In genomic region chr1:3740752-3741151, GRCh38 we compare ENCODE assay signal across 34 cellular contexts. TPM values are rescaled to one million over a fixed set of nuclear protein-coding genes. Genes with fewer than 3 reads are reported as not detected.
"Had no signal": no experiment of that assay in that cellular context is flagged by ENCODE, and none has a peak within 500 bp of the region (broad histone marks: within the 10 kb centered on the region; RNA-seq: fewer than 3 reads in every experiment).

No MANE protein-coding gene starts in this region.

- H3K9me3 ChIP-seq: ascending aorta, MG63 had no signal

- H3K4me3 Mint-ChIP-seq: activated B cell treated with CpG ODN at 0.5 μM for 24 hours; activated CD4-positive, alpha-beta memory T cell treated with anti-CD3 and anti-CD28 coated beads for 36 hours; activated CD8-positive, alpha-beta memory T cell treated with anti-CD3 and anti-CD28 coated beads, Interleukin-2, amount 10 ng/mL, durations not matched to agents 7 days and 5 days; activated naive CD4-positive, alpha-beta T cell treated with anti-CD3 and anti-CD28 coated beads, Interleukin-2, amount 50 U/mL, for 24 hours; activated naive CD8-positive, alpha-beta T cell treated with anti-CD3 and anti-CD28 coated beads, Interleukin-2, amount 10 ng/mL, durations not matched to agents 7 days and 5 days; IgD-negative memory B cell had no signal

- H3K36me3 Mint-ChIP-seq: activated CD8-positive, alpha-beta memory T cell treated with anti-CD3 and anti-CD28 coated beads, Interleukin-2, amount 10 ng/mL, durations not matched to agents 7 days and 5 days; activated naive CD4-positive, alpha-beta T cell treated with anti-CD3 and anti-CD28 coated beads, Interleukin-2, amount 50 U/mL, for 24 hours; activated naive CD8-positive, alpha-beta T cell treated with anti-CD3 and anti-CD28 coated beads, Interleukin-2, amount 10 ng/mL, durations not matched to agents 7 days and 5 days had no signal

- H3K4me3 ChIP-seq: ascending aorta, cardiac muscle cell, MG63 had no signal

- ATAC-seq: activated CD8-positive, alpha-beta memory T cell treated with anti-CD3 and anti-CD28 coated beads, Interleukin-2, amount 10 ng/mL, durations not matched to agents 7 days and 5 days; Panc1 had no signal

- DNase-seq: activated B cell treated with CpG ODN at 0.5 μM for 24 hours; activated CD4-positive, alpha-beta memory T cell treated with anti-CD3 and anti-CD28 coated beads for 36 hours; activated CD4-positive, alpha-beta T cell treated with anti-CD3 and anti-CD28 coated beads for 4 hours; activated CD4-positive, alpha-beta T cell treated with anti-CD3 and anti-CD28 coated beads, Interleukin-2, amount 50 U/mL, for 1 hour; activated CD4-positive, CD25-positive, alpha-beta regulatory T cell treated with anti-CD3 and anti-CD28 coated beads, Interleukin-2, amount 50 U/mL, for 72 hours; activated CD8-positive, alpha-beta memory T cell treated with anti-CD3 and anti-CD28 coated beads for 24 hours; activated CD8-positive, alpha-beta memory T cell treated with anti-CD3 and anti-CD28 coated beads, Interleukin-2, amount 10 ng/mL, durations not matched to agents 7 days and 5 days; activated CD8-positive, alpha-beta memory T cell treated with anti-CD3 and anti-CD28 coated beads, Interleukin-2, amount 50 U/mL, for 48 hours; activated gamma-delta T cell; activated naive CD4-positive, alpha-beta T cell treated with Interleukin-2 at 50 U/mL for 16 hours; activated naive CD8-positive, alpha-beta T cell treated with anti-CD3 and anti-CD28 coated beads, Interleukin-2, amount 10 ng/mL, durations not matched to agents 7 days and 5 days; Kasumi-1; KG1; MG63; NCI-H1048; NCI-H1105 treated with DMSO at 0.1 percent for 48 hours; NCI-H1436; NCI-H1694 treated with DMSO at 0.1 percent for 48 hours; NCI-H2029; NCI-H345; NCI-H524 treated with DMSO at 0.1 percent for 48 hours; SHP77 treated with DMSO at 0.1 percent for 48 hours; SW 1271; T-helper 2 cell; T-helper 9 cell had no signal

- H3K27me3 Mint-ChIP-seq: activated B cell treated with CpG ODN at 0.5 μM for 24 hours; activated CD4-positive, alpha-beta memory T cell treated with anti-CD3 and anti-CD28 coated beads for 36 hours; activated CD8-positive, alpha-beta memory T cell treated with anti-CD3 and anti-CD28 coated beads, Interleukin-2, amount 10 ng/mL, durations not matched to agents 7 days and 5 days; activated naive CD4-positive, alpha-beta T cell treated with anti-CD3 and anti-CD28 coated beads, Interleukin-2, amount 50 U/mL, for 24 hours; activated naive CD8-positive, alpha-beta T cell treated with anti-CD3 and anti-CD28 coated beads, Interleukin-2, amount 10 ng/mL, durations not matched to agents 7 days and 5 days; IgD-negative memory B cell had no signal

- H3K27ac ChIP-seq: ascending aorta, cardiac muscle cell, VCaP had no signal

- H3K27me3 ChIP-seq: ascending aorta, cardiac muscle cell, MG63 had no signal

- H3K27ac Mint-ChIP-seq: activated B cell treated with CpG ODN at 0.5 μM for 24 hours; activated CD4-positive, alpha-beta memory T cell treated with anti-CD3 and anti-CD28 coated beads for 36 hours; activated CD8-positive, alpha-beta memory T cell treated with anti-CD3 and anti-CD28 coated beads, Interleukin-2, amount 10 ng/mL, durations not matched to agents 7 days and 5 days; activated naive CD4-positive, alpha-beta T cell treated with anti-CD3 and anti-CD28 coated beads, Interleukin-2, amount 50 U/mL, for 24 hours; activated naive CD8-positive, alpha-beta T cell treated with anti-CD3 and anti-CD28 coated beads, Interleukin-2, amount 10 ng/mL, durations not matched to agents 7 days and 5 days; activated T-helper 2 cell treated with anti-CD3 and anti-CD28 coated beads, Interferon-gamma antibody, Interleukin-2, Interleukin-4, amounts not matched to agents 10 μg/mL and 5 μg/mL and 100 μg/mL, durations not matched to agents 14 hours and 24 hours and 36 hours had no signal

- H3K4me1 ChIP-seq: ascending aorta had no signal

- H3K9me3 Mint-ChIP-seq: activated B cell treated with CpG ODN at 0.5 μM for 24 hours; activated CD4-positive, alpha-beta memory T cell treated with anti-CD3 and anti-CD28 coated beads for 36 hours; activated naive CD4-positive, alpha-beta T cell treated with anti-CD3 and anti-CD28 coated beads, Interleukin-2, amount 50 U/mL, for 24 hours; activated naive CD8-positive, alpha-beta T cell treated with anti-CD3 and anti-CD28 coated beads, Interleukin-2, amount 10 ng/mL, durations not matched to agents 7 days and 5 days; activated T-helper 2 cell treated with anti-CD3 and anti-CD28 coated beads, Interferon-gamma antibody, Interleukin-2, Interleukin-4, amounts not matched to agents 10 μg/mL and 5 μg/mL and 100 μg/mL, durations not matched to agents 14 hours and 24 hours and 36 hours; IgD-negative memory B cell had no signal

RNA-seq across cellular contexts. Expression of gene CCDC27, which starts 11.5 kb away (rescaled TPM):
- total RNA-seq: activated B cell treated with CpG ODN at 0.5 μM for 24 hours; activated CD4-positive, alpha-beta memory T cell treated with anti-CD3 and anti-CD28 coated beads for 36 hours; activated CD8-positive, alpha-beta memory T cell treated with anti-CD3 and anti-CD28 coated beads, Interleukin-2, amount 10 ng/mL, durations not matched to agents 7 days and 5 days; activated naive CD8-positive, alpha-beta T cell treated with anti-CD3 and anti-CD28 coated beads, Interleukin-2, amount 10 ng/mL, durations not matched to agents 7 days and 5 days; activated T-helper 2 cell treated with anti-CD3 and anti-CD28 coated beads, Interferon-gamma antibody, Interleukin-2, Interleukin-4, amounts not matched to agents 10 μg/mL and 5 μg/mL and 100 μg/mL, durations not matched to agents 14 hours and 24 hours and 36 hours; ascending aorta; NCI-H460; RPMI7951 had no signal

RNA-seq across cellular contexts. Expression of gene SMIM1, which starts 31.8 kb away (rescaled TPM):
- total RNA-seq: activated CD8-positive, alpha-beta memory T cell treated with anti-CD3 and anti-CD28 coated beads, Interleukin-2, amount 10 ng/mL, durations not matched to agents 7 days and 5 days; ascending aorta; NCI-H460; RPMI7951 had no signal
